Comparison of ENCODE assay signal across 8 cellular contexts in genomic region chr12:65335021-65335714, GRCh38. TPM values are rescaled to one million over a fixed set of nuclear protein-coding genes. Genes with fewer than 3 reads are reported as not detected.
DNase-seq lines count a peak whose midpoint lies in the region; FAIRE-seq and TF ChIP-seq lines count a peak whose summit lies in the region.
"Had no signal": no experiment of that assay in that cellular context is flagged by ENCODE, and none has a peak within 500 bp of the region (broad histone marks: within the 10 kb centered on the region; RNA-seq: fewer than 3 reads in every experiment).

No MANE protein-coding gene starts in this region.

- H2AFZ ChIP-seq in keratinocyte (ENCODE audit: control insufficient read depth, low read length): no peak overlapping the region

- no peaks in the 10 kb centered on the region for H3K27me3 ChIP-seq in keratinocyte (ENCODE audit: control insufficient read depth, extremely low read depth, insufficient read depth, low read length)
- H3K27me3 ChIP-seq in thyroid gland: no peaks in the 10 kb centered on the region
- H3K27me3 ChIP-seq: Peyer's patch had no signal

- H3K79me2 ChIP-seq in keratinocyte (ENCODE audit: control insufficient read depth, insufficient read depth, low read length): no peaks in the 10 kb centered on the region

- H3K9me3 ChIP-seq in keratinocyte (ENCODE audit: control insufficient read depth, low read depth, low read length) (no peaks in the 10 kb centered on the region), thyroid gland (no peaks in the 10 kb centered on the region)
- H3K9me3 ChIP-seq: Peyer's patch had no signal

- no peak for TF ChIP-seq POLR2A in thyroid gland (IDR thresholded peaks at IDR 0.05)

- H3K4me3 ChIP-seq in HFF-Myc (replicated peaks; ENCODE audit: low read depth, low read length): no peak overlapping the region
- no peak overlapping the region for H3K4me3 ChIP-seq in keratinocyte (ENCODE audit: control insufficient read depth in 2 of 3, extremely low read depth in 1 of 3, insufficient read depth in 2 of 3, low read depth in 1 of 3, low read length in 3 of 3)
- H3K4me3 ChIP-seq in thyroid gland (replicated peaks in 1 of 3): no peak overlapping the region
- H3K4me3 ChIP-seq: Peyer's patch had no signal

- peak; percentile 96 for FAIRE-seq in keratinocyte (lab: Jason Lieb, UNC)

- no peaks in the 10 kb centered on the region for H4K20me1 ChIP-seq in keratinocyte (ENCODE audit: control insufficient read depth, extremely low read depth, insufficient read depth, low read length)

- no peaks in the 10 kb centered on the region for H3K36me3 ChIP-seq in keratinocyte (ENCODE audit: control insufficient read depth in 2 of 2, extremely low read depth in 1 of 2, insufficient read depth in 2 of 2, low read length in 2 of 2)
- no peaks in the 10 kb centered on the region for H3K36me3 ChIP-seq in thyroid gland
- H3K36me3 ChIP-seq: Peyer's patch had no signal

- H3K27ac ChIP-seq in keratinocyte (ENCODE audit: control insufficient read depth, insufficient read depth, low read length) (no peak overlapping the region), thyroid gland (no peak overlapping the region)
- H3K27ac ChIP-seq: Peyer's patch had no signal

- DNase-seq in HFF-Myc (ENCODE audit: extremely low read depth, low read depth): peak; percentile 70
- DNase-seq in astrocyte of the hippocampus (ENCODE audit: low read depth, low spot score): peak; percentile 73
- no peak for DNase-seq in keratinocyte (ENCODE audit: low read depth, low spot score)
- peak; percentile 20 to 21 for DNase-seq in thyroid gland
- no peak for DNase-seq in iPS-NIHi7 (ENCODE audit: extremely low spot score)
- DNase-seq in DMS79 treated with DMSO at 0.1 percent for 48 hours (lab: John Stamatoyannopoulos, UW): no peak
- DNase-seq in NCI-H524 treated with DMSO at 0.1 percent for 48 hours (lab: John Stamatoyannopoulos, UW): no peak
- DNase-seq: Peyer's patch had no signal

- dilution Hi-C loops in keratinocyte (cut with MboI; ENCODE audit: extremely low pct_ligation_motif_present, low sequenced_read_pairs): no loop called here

- H3K4me1 ChIP-seq in keratinocyte (ENCODE audit: control insufficient read depth, extremely low read depth, insufficient read depth, low read length) (peaks cover 12% of the 10 kb centered on the region), thyroid gland (no peaks in the 10 kb centered on the region)
- H3K4me1 ChIP-seq: Peyer's patch had no signal

- no peak overlapping the region for H3K4me2 ChIP-seq in keratinocyte (ENCODE audit: control insufficient read depth, extremely low read depth, insufficient read depth, low read depth, low read length)

- no peaks in the 10 kb centered on the region for H3K9me1 ChIP-seq in keratinocyte (ENCODE audit: control insufficient read depth, extremely low read depth, insufficient read depth, low read length)

- intact Hi-C loops in thyroid gland (cut with DNase I): no loop called here

- WGBS in thyroid gland, 2 donors: 51% methylated on average over 5 of the region's 5 CpGs

- TF ChIP-seq CTCF in HFF-Myc (IDR thresholded peaks at IDR 0.05; ENCODE audit: low read depth, low read length, missing control alignments) (no peak), keratinocyte (optimal IDR thresholded peaks at IDR 0.05 in 1 of 3, IDR thresholded peaks at IDR 0.05 in 1 of 3, conservative IDR thresholded peaks at IDR 0.05 in 1 of 3; ENCODE audit: extremely low read depth in 1 of 3, insufficient read depth in 2 of 3, low read length in 3 of 3) (no peak), thyroid gland (IDR thresholded peaks at IDR 0.05) (no peak)

- H3K9ac ChIP-seq in keratinocyte (ENCODE audit: control insufficient read depth, extremely low read depth, insufficient read depth, low read length): no peak overlapping the region

RNA-seq across cellular contexts. Expression of gene MSRB3, which starts 56.7 kb away (rescaled TPM):
- 11.5 to 12.7 TPM (median 12.3 TPM) in 3 replicates for polyA plus RNA-seq in keratinocyte
- 1.7 TPM for polyA plus RNA-seq in keratinocyte (2011; ENCODE audit: low read depth)
- 12.9 and 19.6 TPM in 2 replicates for polyA plus RNA-seq in keratinocyte (2011; cell fraction: cytosol; rRNA removed)
- polyA plus RNA-seq in keratinocyte (2011; cell fraction: nucleus; rRNA removed): 15.0 and 15.1 TPM in 2 replicates
- polyA plus RNA-seq in keratinocyte (2012; ENCODE audit: low replicate concordance): 2.4 and 13.8 TPM in 2 replicates
- 15.4 to 40.1 TPM (median 19.1 TPM) in 3 replicates for polyA minus RNA-seq in keratinocyte
- polyA minus RNA-seq in keratinocyte (2011; cell fraction: cytosol; rRNA and poly(A)+ RNA removed): 12.7 TPM
- polyA minus RNA-seq in keratinocyte (2011; cell fraction: nucleus; rRNA and poly(A)+ RNA removed): 17.0 and 28.7 TPM in 2 replicates
- 10 to 100 TPM; 12.0 to 29.2 (median 18.5) TPM for total RNA-seq in thyroid gland

Comparison
In these comparisons a context has a peak if more than half of its experiments do, and no peak if none do; other contexts are left out.
1. DNase-seq: peak in HFF-Myc (single experiment), astrocyte of the hippocampus (single experiment) and thyroid gland (2 of 2); none in keratinocyte (single experiment), iPS-NIHi7 (single experiment), DMS79 treated with DMSO at 0.1 percent for 48 hours (single experiment) and NCI-H524 treated with DMSO at 0.1 percent for 48 hours (single experiment).